Comparison of ENCODE assay signal across 14 cellular contexts in genomic region chr5:143456952-143457547, GRCh38. TPM values are rescaled to one million over a fixed set of nuclear protein-coding genes. Genes with fewer than 3 reads are reported as not detected.
DNase-seq lines count a peak whose midpoint lies in the region; FAIRE-seq and TF ChIP-seq lines count a peak whose summit lies in the region.
"Had no signal": no experiment of that assay in that cellular context is flagged by ENCODE, and none has a peak within 500 bp of the region (broad histone marks: within the 10 kb centered on the region; RNA-seq: fewer than 3 reads in every experiment).

No MANE protein-coding gene starts in this region.

- no peak overlapping the region for H2AK5ac ChIP-seq in mesenchymal stem cell (ENCODE audit: low read length, severe bottlenecking)

- H3K27me3 ChIP-seq in mesenchymal stem cell (ENCODE audit: control insufficient read depth in 1 of 2, insufficient read depth in 1 of 2, low read length in 2 of 2) (no peaks in the 10 kb centered on the region), small intestine (ENCODE audit: control insufficient read depth in 2 of 2, insufficient read depth in 2 of 2, low read length in 2 of 2) (no peaks in the 10 kb centered on the region)

- no peak overlapping the region for H3K4ac ChIP-seq in mesenchymal stem cell (ENCODE audit: low read depth in 1 of 2, low read length in 2 of 2)

- WGBS in mesenchymal stem cell, result 97% methylated on average over 3 of the region's 5 CpGs
- 84 to 90% (median 90%) methylated on average over 5 of the region's 5 CpGs for WGBS in small intestine, 3 donors

- H3K14ac ChIP-seq in mesenchymal stem cell (ENCODE audit: low read length in 2 of 2), result peak overlapping the region in 1 of 2 experiments; percentile 48

- H3K18ac ChIP-seq in mesenchymal stem cell (ENCODE audit: low read depth in 1 of 2, low read length in 2 of 2), result peak overlapping the region in 1 of 2 experiments; percentile 3

- H3K27ac ChIP-seq in mesenchymal stem cell (ENCODE audit: low read length, poor library complexity, severe bottlenecking) (no peak overlapping the region), small intestine (ENCODE audit: low read depth in 1 of 2, low read length in 1 of 2) (no peak overlapping the region)

- no peaks in the 10 kb centered on the region for H3K79me1 ChIP-seq in mesenchymal stem cell (replicated peaks; ENCODE audit: low read length, poor library complexity, severe bottlenecking)

- H2BK120ac ChIP-seq in mesenchymal stem cell (ENCODE audit: low read depth, low read length), result no peak overlapping the region

- H3K4me1 ChIP-seq in mesenchymal stem cell (ENCODE audit: control insufficient read depth, insufficient read depth, low read depth, low read length), result no peaks in the 10 kb centered on the region
- no peaks in the 10 kb centered on the region for H3K4me1 ChIP-seq in small intestine (ENCODE audit: control insufficient read depth in 2 of 2, insufficient read depth in 1 of 2, low read depth in 1 of 2, low read length in 1 of 2)

- FAIRE-seq in D721Med (lab: Jason Lieb, UNC), result no peak
- no peak for FAIRE-seq in small intestine (lab: Jason Lieb, UNC)
- FAIRE-seq: TTC549 had no signal

- no peak overlapping the region for H3K4me3 ChIP-seq in choroid plexus epithelial cell (ENCODE audit: low read depth, low read length)
- H3K4me3 ChIP-seq in mesenchymal stem cell (ENCODE audit: insufficient read depth in 1 of 2, low read depth in 1 of 2, low read length in 2 of 2), result peak overlapping the region in 1 of 2 experiments; percentile 42
- no peak overlapping the region for H3K4me3 ChIP-seq in small intestine (ENCODE audit: low read depth in 1 of 2, low read length in 2 of 2)

- peak overlapping the region; percentile 71 for H3K9ac ChIP-seq in mesenchymal stem cell (ENCODE audit: low read length)

- H2AFZ ChIP-seq in mesenchymal stem cell (ENCODE audit: low read depth, low read length), result no peak overlapping the region

- TF ChIP-seq CTCF in choroid plexus epithelial cell (conservative IDR thresholded peaks at IDR 0.05; ENCODE audit: low read depth, low read length) (no peak), D721Med (IDR thresholded peaks at IDR 0.05; ENCODE audit: insufficient read depth, missing control alignments) (no peak)

- H3K23ac ChIP-seq in mesenchymal stem cell (ENCODE audit: low read length in 2 of 2), result no peak overlapping the region

- no peak overlapping the region for H3K4me2 ChIP-seq in mesenchymal stem cell (ENCODE audit: low read length, poor library complexity, severe bottlenecking)

- no peaks in the 10 kb centered on the region for H3K36me3 ChIP-seq in mesenchymal stem cell (ENCODE audit: control insufficient read depth in 1 of 2, insufficient read depth in 2 of 2, low read depth in 1 of 2, low read length in 2 of 2)
- no peaks in the 10 kb centered on the region for H3K36me3 ChIP-seq in small intestine (ENCODE audit: control insufficient read depth in 2 of 2, insufficient read depth in 2 of 2, low read length in 2 of 2)

- H3K9me3 ChIP-seq in mesenchymal stem cell (ENCODE audit: control insufficient read depth, low read length), result no peaks in the 10 kb centered on the region
- no peaks in the 10 kb centered on the region for H3K9me3 ChIP-seq in small intestine (ENCODE audit: control insufficient read depth, low read depth)

- DNase-seq in Daoy (ENCODE audit: low read depth) (peak; percentile 57), M059J (ENCODE audit: low read depth) (peak; percentile 63), choroid plexus epithelial cell (ENCODE audit: low read depth) (peak; percentile 69), mesenchymal stem cell (peak; percentile 74), D721Med (ENCODE audit: insufficient read length, low spot score) (no peak), small intestine (no peak)
- DNase-seq in stimulated activated CD4-positive, alpha-beta T cell treated with anti-CD3 and anti-CD28 coated beads, Interleukin-4, amount 100 ng/mL, for 4 hours, result no peak
- DNase-seq in stimulated activated CD4-positive, alpha-beta T cell treated with anti-CD3 and anti-CD28 coated beads, Interleukin-2, amount 100 ng/mL, for 48 hours, result no peak
- DNase-seq: activated CD8-positive, alpha-beta memory T cell treated with anti-CD3 and anti-CD28 coated beads, Interleukin-2, amount 10 ng/mL, durations not matched to agents 7 days and 5 days; C1 segment of cervical spinal cord; hippocampal formation; NCI-H446; RPMI8226 had no signal

- peak overlapping the region in 1 of 2 experiments; percentile 31 for H2BK12ac ChIP-seq in mesenchymal stem cell (ENCODE audit: low read length in 2 of 2)

- H4K91ac ChIP-seq in mesenchymal stem cell (ENCODE audit: low read length), result no peak overlapping the region

- no peak overlapping the region for H2BK15ac ChIP-seq in mesenchymal stem cell (ENCODE audit: low read depth, poor library complexity, severe bottlenecking)

- H4K8ac ChIP-seq in mesenchymal stem cell (ENCODE audit: low read length), result no peak overlapping the region

- no peak overlapping the region for H2BK5ac ChIP-seq in mesenchymal stem cell (ENCODE audit: low read depth, low read length, poor library complexity, severe bottlenecking)

RNA-seq across cellular contexts. Expression of gene NR3C1, which starts 53.6 kb away (rescaled TPM):
- 74.7 and 75.7 TPM in 2 replicates for total RNA-seq in Daoy (2014; rRNA removed; shearing (Covaris generic))
- total RNA-seq in M059J (2014; rRNA removed; shearing (Covaris generic)), result 48.0 and 65.3 TPM in 2 replicates
- 24.7 TPM for polyA plus RNA-seq in mesenchymal stem cell (2013, experiment 1 of 2)
- 24.3 TPM for polyA plus RNA-seq in mesenchymal stem cell (2013, experiment 2 of 2)
- polyA plus RNA-seq in small intestine, result 10 to 100 TPM; 13.7 to 17.3 (median 16.3) TPM

Comparison
In these comparisons a context has a peak if more than half of its experiments do, and no peak if none do; other contexts are left out.
1. DNase-seq: peak in Daoy (single experiment), M059J (single experiment), choroid plexus epithelial cell (single experiment) and mesenchymal stem cell (single experiment); none in stimulated activated CD4-positive, alpha-beta T cell treated with anti-CD3 and anti-CD28 coated beads, Interleukin-4, amount 100 ng/mL, for 4 hours (0 of 2), stimulated activated CD4-positive, alpha-beta T cell treated with anti-CD3 and anti-CD28 coated beads, Interleukin-2, amount 100 ng/mL, for 48 hours (0 of 2), D721Med (single experiment) and small intestine (single experiment).